Comparison of ENCODE assay signal across 27 cellular contexts in genomic region chr16:81578015-81578554, GRCh38.
"Had no signal": no experiment of that assay in that cellular context is flagged by ENCODE, and none has a peak within 500 bp of the region (broad histone marks: within the 10 kb centered on the region; RNA-seq: fewer than 3 reads in every experiment).

No MANE protein-coding gene starts in this region.

- H3K9me3 ChIP-seq: left ventricle myocardium inferior, neutrophil, psoas muscle, right atrium auricular region, stomach, testis, thyroid gland, transverse colon, upper lobe of left lung had no signal

- ATAC-seq: psoas muscle; sciatic nerve; stimulated activated naive B cell treated with anti-CD40 and anti-IgM and Interleukin-4, amounts not matched to agents 10 μg/mL and 1 μg/mL and 100 μg/mL, for 72 hours; stimulated activated naive CD8-positive, alpha-beta T cell treated with anti-CD3 and anti-CD28 coated beads, Interleukin-15, Interleukin-2, amounts not matched to agents 100 U/mL and 50 U/mL, for 24 hours had no signal

- H3K36me3 Mint-ChIP-seq: naive B cell, neural progenitor cell had no signal

- H3K4me1 ChIP-seq: parathyroid adenoma, psoas muscle, thyroid gland had no signal

- H3K27me3 Mint-ChIP-seq: naive B cell; stimulated activated naive B cell treated with anti-CD40 and anti-IgM and Interleukin-4, amounts not matched to agents 10 μg/mL and 1 μg/mL and 100 μg/mL, for 72 hours had no signal

- H3K4me3 ChIP-seq: left ventricle myocardium inferior, lung, neural progenitor cell, psoas muscle, right atrium auricular region, skin epidermis, stomach, testis, thyroid gland, transverse colon, upper lobe of left lung had no signal

- H3K27ac Mint-ChIP-seq: mesothelial cell of epicardium; nephron progenitor cell; neural progenitor cell; stimulated activated naive B cell treated with anti-CD40 and anti-IgM and Interleukin-4, amounts not matched to agents 10 μg/mL and 1 μg/mL and 100 μg/mL, for 72 hours had no signal

- H3K27me3 ChIP-seq: neural progenitor cell, neutrophil, right atrium auricular region, stomach, testis, thyroid gland, transverse colon, upper lobe of left lung had no signal

- DNase-seq: hypothalamus; islet precursor cell; left ventricle myocardium inferior; mesendoderm; naive B cell; nephron progenitor cell; occipital lobe; psoas muscle; stimulated activated CD4-positive, alpha-beta T cell treated with anti-CD3 and anti-CD28 coated beads, Interleukin-12 subunit alpha, Interleukin-12 subunit beta, amount 100 ng/mL, for 4 hours; stimulated activated CD4-positive, alpha-beta T cell treated with anti-CD3 and anti-CD28 coated beads, Interleukin-15, amount 100 ng/mL, for 24 hours; stimulated activated CD4-positive, alpha-beta T cell treated with anti-CD3 and anti-CD28 coated beads, Interleukin-2, amount 100 ng/mL, for 24 hours; stimulated activated CD4-positive, alpha-beta T cell treated with anti-CD3 and anti-CD28 coated beads, Interleukin-4, amount 100 ng/mL, for 1 hour; stimulated activated naive B cell treated with anti-CD40 and anti-IgM and Interleukin-4, amounts not matched to agents 10 μg/mL and 1 μg/mL and 100 μg/mL, for 72 hours; stimulated activated naive CD8-positive, alpha-beta T cell treated with anti-CD3 and anti-CD28 coated beads, Interleukin-15, Interleukin-2, amounts not matched to agents 100 U/mL and 50 U/mL, for 24 hours; stomach; testis; thyroid gland; transverse colon; upper lobe of left lung had no signal

- H3K9ac ChIP-seq: neural progenitor cell, parathyroid adenoma had no signal

- H2AFZ ChIP-seq: neural progenitor cell, parathyroid adenoma had no signal

- H3K4me2 ChIP-seq: neural progenitor cell had no signal

- H3K9me3 Mint-ChIP-seq: mesothelial cell of epicardium; naive B cell; nephron progenitor cell; neural progenitor cell; stimulated activated naive B cell treated with anti-CD40 and anti-IgM and Interleukin-4, amounts not matched to agents 10 μg/mL and 1 μg/mL and 100 μg/mL, for 72 hours had no signal

- H3K36me3 ChIP-seq: left ventricle myocardium inferior, neural progenitor cell, right atrium auricular region, stomach, thyroid gland, transverse colon, upper lobe of left lung had no signal

- H3K27ac ChIP-seq: left ventricle myocardium inferior, neural progenitor cell, neutrophil, parathyroid adenoma, psoas muscle, right atrium auricular region, skin epidermis, stomach, testis, thyroid gland, transverse colon, upper lobe of left lung had no signal

- H3K4me3 Mint-ChIP-seq: mesothelial cell of epicardium; naive B cell; nephron progenitor cell; neural progenitor cell; stimulated activated naive B cell treated with anti-CD40 and anti-IgM and Interleukin-4, amounts not matched to agents 10 μg/mL and 1 μg/mL and 100 μg/mL, for 72 hours had no signal
